1 cellular context compared by ENCODE assay signal in the genomic region with DNA sequence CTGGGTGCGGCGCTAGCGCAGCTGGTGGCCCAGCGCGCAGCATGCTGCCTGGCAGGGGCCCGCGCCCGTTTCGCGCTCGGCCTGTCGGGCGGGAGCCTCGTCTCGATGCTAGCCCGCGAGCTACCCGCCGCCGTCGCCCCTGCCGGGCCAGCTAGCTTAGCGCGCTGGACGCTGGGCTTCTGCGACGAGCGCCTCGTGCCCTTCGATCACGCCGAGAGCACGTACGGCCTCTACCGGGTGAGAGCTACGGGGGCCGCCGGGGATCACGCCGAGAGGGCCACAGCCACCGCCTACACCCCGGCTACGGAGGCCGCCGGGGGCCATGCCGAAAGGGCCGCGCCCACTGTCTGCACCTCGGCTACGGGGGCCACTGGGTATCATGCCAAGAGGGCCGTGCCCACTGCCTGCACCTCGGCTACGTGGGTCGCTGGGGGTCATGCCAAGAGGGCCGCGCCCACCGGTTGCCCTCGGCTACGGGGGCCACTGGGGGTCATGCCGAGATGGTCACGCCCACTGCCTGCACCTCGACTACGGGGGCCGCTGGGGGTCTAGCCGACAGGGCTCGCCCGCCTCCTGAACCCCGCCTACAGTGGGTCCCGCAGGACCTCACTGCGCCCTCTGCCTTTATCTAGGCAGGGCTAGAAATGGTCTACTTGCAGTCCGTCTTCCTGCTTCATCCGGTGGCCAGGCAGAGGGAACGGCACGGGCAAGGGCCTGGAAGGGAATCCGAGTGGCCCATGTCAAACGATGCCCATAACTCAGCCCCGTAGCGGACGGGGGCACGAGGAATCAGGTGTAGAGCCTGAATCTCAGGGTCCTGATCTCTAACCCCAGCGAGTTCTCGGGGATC.
TF ChIP-seq lines count a peak whose summit lies in the region.

No MANE protein-coding gene starts in this region.

TF ChIP-seq in HepG2, 621 proteins besides CTCF, POLR2A, EP300 and RAD21 (continued from another document and continues in another):
- no peak; the same call in 1 of the 2 replicates for TF ChIP-seq ZNF619 (CRISPR knock-in tag; IDR thresholded peaks at IDR 0.05)
- TF ChIP-seq GATA4 (IDR thresholded peaks at IDR 0.05; ENCODE audit: borderline replicate concordance, low read depth): peak; percentile 30; the same call in 1 of the 2 replicates
- TF ChIP-seq RFX5 (IDR thresholded peaks at IDR 0.05; ENCODE audit: low read depth, low read length): no peak
- TF ChIP-seq ATM (IDR thresholded peaks at IDR 0.05; ENCODE audit: borderline replicate concordance): no peak
- peak; percentile 96; the same call in 1 of the 2 replicates for TF ChIP-seq PAWR (CRISPR knock-in tag; IDR thresholded peaks at IDR 0.05; ENCODE audit: borderline replicate concordance)
- peak; percentile 82; the same call in 1 of the 2 replicates for TF ChIP-seq SATB2 (CRISPR knock-in tag; IDR thresholded peaks at IDR 0.05)
- TF ChIP-seq ZKSCAN5 (CRISPR knock-in tag; IDR thresholded peaks at IDR 0.05): no peak
- peak; percentile 99 for TF ChIP-seq RBFOX2 (IDR thresholded peaks at IDR 0.05; ENCODE audit: low read depth, low read length)
- peak; percentile 99 for TF ChIP-seq NCOA1 (CRISPR knock-in tag; IDR thresholded peaks at IDR 0.05)
- TF ChIP-seq HNRNPH1 (optimal IDR thresholded peaks at IDR 0.05; ENCODE audit: low read depth, low read length): no peak
- no peak for TF ChIP-seq TOE1 (CRISPR knock-in tag; IDR thresholded peaks at IDR 0.05)
- TF ChIP-seq MAFF (IDR thresholded peaks at IDR 0.05; ENCODE audit: low read depth, low read length): no peak
- peak; percentile 82; the same call in 1 of the 2 replicates for TF ChIP-seq ZBTB7A (CRISPR knock-in tag; IDR thresholded peaks at IDR 0.05)
- TF ChIP-seq ZBTB43 (CRISPR knock-in tag; conservative IDR thresholded peaks at IDR 0.05): peak; percentile 64; the same call in 1 of the 2 replicates
- peak; percentile 93 for TF ChIP-seq SP4 (CRISPR knock-in tag; IDR thresholded peaks at IDR 0.05)
- TF ChIP-seq ZNF878 (CRISPR knock-in tag; IDR thresholded peaks at IDR 0.05): peak; percentile 86
- TF ChIP-seq ZNF335 (CRISPR knock-in tag; IDR thresholded peaks at IDR 0.05): no peak
- peak; percentile 90 for TF ChIP-seq HOXA5 (CRISPR knock-in tag; IDR thresholded peaks at IDR 0.05)
- TF ChIP-seq, protein P1, sequence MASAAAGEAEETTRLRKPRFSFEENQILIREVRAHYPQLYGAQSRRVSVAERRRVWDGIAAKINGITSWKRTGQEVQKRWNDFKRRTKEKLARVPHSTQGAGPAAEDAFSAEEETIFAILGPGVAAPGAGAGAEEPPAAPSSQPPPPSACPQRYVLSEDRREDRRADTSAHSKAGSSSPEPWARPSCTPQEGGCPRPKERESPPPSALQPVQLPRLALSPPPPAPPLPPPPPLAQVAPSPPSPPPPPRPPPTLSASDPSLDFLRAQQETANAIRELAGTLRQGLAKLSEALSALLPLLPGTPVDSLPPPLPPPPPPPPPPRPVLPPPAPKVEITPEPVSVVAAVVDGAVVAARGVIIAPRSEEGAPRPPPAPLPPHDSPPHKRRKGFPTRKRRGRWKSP (CRISPR knock-in tag; IDR thresholded peaks at IDR 0.05): peak; percentile 94
- TF ChIP-seq ZNF777 (CRISPR knock-in tag; IDR thresholded peaks at IDR 0.05): peak; percentile 73
- TF ChIP-seq FIP1L1 (IDR thresholded peaks at IDR 0.05; ENCODE audit: borderline replicate concordance, insufficient read depth, low read depth, low read length): 0 out of 2 replicates have a peak, but pooled peaks have one; percentile 22
- TF ChIP-seq YEATS4 (CRISPR knock-in tag; IDR thresholded peaks at IDR 0.05; ENCODE audit: borderline replicate concordance): peak; percentile 90
- TF ChIP-seq HNRNPLL (IDR thresholded peaks at IDR 0.05; ENCODE audit: low read depth, low read length, poor library complexity, severe bottlenecking): peak; percentile 56
- peak; percentile 49 for TF ChIP-seq PITX1 (CRISPR knock-in tag; IDR thresholded peaks at IDR 0.05)
- peak; percentile 86 for TF ChIP-seq IRF9 (CRISPR knock-in tag; IDR thresholded peaks at IDR 0.05; ENCODE audit: borderline replicate concordance)
- no peak for TF ChIP-seq GLMP (CRISPR knock-in tag; IDR thresholded peaks at IDR 0.05; ENCODE audit: borderline replicate concordance)
- peak; percentile 28; the same call in 1 of the 2 replicates for TF ChIP-seq ZNF660 (CRISPR knock-in tag; IDR thresholded peaks at IDR 0.05; ENCODE audit: borderline replicate concordance, low read depth)
- TF ChIP-seq ADNP (CRISPR knock-in tag; IDR thresholded peaks at IDR 0.05): no peak
- no peak for TF ChIP-seq SNAPC5 (CRISPR knock-in tag; IDR thresholded peaks at IDR 0.05; ENCODE audit: borderline replicate concordance)
- TF ChIP-seq HMGA1 (CRISPR knock-in tag; conservative IDR thresholded peaks at IDR 0.05): no peak
- TF ChIP-seq ZNF547 (CRISPR knock-in tag; IDR thresholded peaks at IDR 0.05): peak; percentile 98
- TF ChIP-seq ZNF672 (CRISPR knock-in tag; IDR thresholded peaks at IDR 0.05): 0 out of 2 replicates have a peak, but pooled peaks have one; percentile 74
- TF ChIP-seq PCBP1 (IDR thresholded peaks at IDR 0.05; ENCODE audit: borderline replicate concordance, low read depth, low read length): 0 out of 2 replicates have a peak, but pooled peaks have one; percentile 34
- TF ChIP-seq, protein P2, sequence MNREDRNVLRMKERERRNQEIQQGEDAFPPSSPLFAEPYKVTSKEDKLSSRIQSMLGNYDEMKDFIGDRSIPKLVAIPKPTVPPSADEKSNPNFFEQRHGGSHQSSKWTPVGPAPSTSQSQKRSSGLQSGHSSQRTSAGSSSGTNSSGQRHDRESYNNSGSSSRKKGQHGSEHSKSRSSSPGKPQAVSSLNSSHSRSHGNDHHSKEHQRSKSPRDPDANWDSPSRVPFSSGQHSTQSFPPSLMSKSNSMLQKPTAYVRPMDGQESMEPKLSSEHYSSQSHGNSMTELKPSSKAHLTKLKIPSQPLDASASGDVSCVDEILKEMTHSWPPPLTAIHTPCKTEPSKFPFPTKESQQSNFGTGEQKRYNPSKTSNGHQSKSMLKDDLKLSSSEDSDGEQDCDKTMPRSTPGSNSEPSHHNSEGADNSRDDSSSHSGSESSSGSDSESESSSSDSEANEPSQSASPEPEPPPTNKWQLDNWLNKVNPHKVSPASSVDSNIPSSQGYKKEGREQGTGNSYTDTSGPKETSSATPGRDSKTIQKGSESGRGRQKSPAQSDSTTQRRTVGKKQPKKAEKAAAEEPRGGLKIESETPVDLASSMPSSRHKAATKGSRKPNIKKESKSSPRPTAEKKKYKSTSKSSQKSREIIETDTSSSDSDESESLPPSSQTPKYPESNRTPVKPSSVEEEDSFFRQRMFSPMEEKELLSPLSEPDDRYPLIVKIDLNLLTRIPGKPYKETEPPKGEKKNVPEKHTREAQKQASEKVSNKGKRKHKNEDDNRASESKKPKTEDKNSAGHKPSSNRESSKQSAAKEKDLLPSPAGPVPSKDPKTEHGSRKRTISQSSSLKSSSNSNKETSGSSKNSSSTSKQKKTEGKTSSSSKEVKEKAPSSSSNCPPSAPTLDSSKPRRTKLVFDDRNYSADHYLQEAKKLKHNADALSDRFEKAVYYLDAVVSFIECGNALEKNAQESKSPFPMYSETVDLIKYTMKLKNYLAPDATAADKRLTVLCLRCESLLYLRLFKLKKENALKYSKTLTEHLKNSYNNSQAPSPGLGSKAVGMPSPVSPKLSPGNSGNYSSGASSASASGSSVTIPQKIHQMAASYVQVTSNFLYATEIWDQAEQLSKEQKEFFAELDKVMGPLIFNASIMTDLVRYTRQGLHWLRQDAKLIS (CRISPR knock-in tag; IDR thresholded peaks at IDR 0.05): peak; percentile 56; the same call in 1 of the 2 replicates
- peak; percentile 47; the same call in 1 of the 2 replicates for TF ChIP-seq ELF1 (CRISPR knock-in tag; IDR thresholded peaks at IDR 0.05)
- TF ChIP-seq HNRNPUL1 (IDR thresholded peaks at IDR 0.05; ENCODE audit: low read depth, low read length): no peak
- TF ChIP-seq GMEB1 (CRISPR knock-in tag; IDR thresholded peaks at IDR 0.05; ENCODE audit: borderline replicate concordance): peak; percentile 95
- TF ChIP-seq KIAA2018 (CRISPR knock-in tag; IDR thresholded peaks at IDR 0.05; ENCODE audit: borderline replicate concordance): peak; percentile 78; the same call in 1 of the 2 replicates
- TF ChIP-seq RNF2 (conservative IDR thresholded peaks at IDR 0.05; ENCODE audit: low read depth): peak; percentile 98
- peak; percentile 50 to 64 for TF ChIP-seq NR2F1 (CRISPR knock-in tag; IDR thresholded peaks at IDR 0.05)
- peak; percentile 83 for TF ChIP-seq TAF1 (CRISPR knock-in tag; IDR thresholded peaks at IDR 0.05)
